11 cellular contexts compared by ENCODE assay signal in the genomic region with DNA sequence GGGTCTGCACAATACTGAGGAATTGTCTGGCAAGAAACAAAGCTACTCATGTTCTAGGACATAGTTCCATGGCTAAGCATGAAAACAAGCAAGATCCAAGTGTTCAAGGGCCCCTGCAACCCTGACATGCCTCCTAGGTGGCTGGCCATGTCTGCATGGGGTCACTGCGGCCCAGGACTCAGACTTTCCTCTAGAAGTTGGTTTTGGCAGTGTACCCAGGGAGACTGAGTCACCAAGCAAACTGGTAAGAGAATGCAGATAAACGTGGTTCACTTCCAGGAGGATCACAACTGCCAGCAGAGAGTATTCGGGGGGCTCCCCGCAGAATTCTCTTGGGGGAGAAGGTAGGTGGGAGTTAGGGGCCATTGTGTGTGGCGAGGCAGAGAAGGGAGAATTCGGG. TPM values are rescaled to one million over a fixed set of nuclear protein-coding genes. Genes with fewer than 3 reads are reported as not detected.
DNase-seq lines count a peak whose midpoint lies in the region; TF ChIP-seq lines count a peak whose summit lies in the region.
"Had no signal": no experiment of that assay in that cellular context is flagged by ENCODE, and none has a peak within 500 bp of the region (broad histone marks: within the 10 kb centered on the region; RNA-seq: fewer than 3 reads in every experiment).

No MANE protein-coding gene starts in this region.

- TF ChIP-seq CTCF in fibroblast of mammary gland (conservative IDR thresholded peaks at IDR 0.05; ENCODE audit: control insufficient read depth, insufficient read depth, low read depth, low read length): no peak
- no peak for TF ChIP-seq CTCF in prostate gland (IDR thresholded peaks at IDR 0.05)

- H3K4me3 ChIP-seq in GM23248 (no peak overlapping the region), fibroblast of mammary gland (ENCODE audit: control insufficient read depth, low read depth, low read length) (no peak overlapping the region), stomach smooth muscle (ENCODE audit: low read length in 2 of 2) (no peak overlapping the region), prostate gland (no peak overlapping the region)
- H3K4me3 ChIP-seq: SJCRH30 had no signal

- H3K36me3 ChIP-seq in GM23248 (ENCODE audit: low read depth) (no peaks in the 10 kb centered on the region), stomach smooth muscle (ENCODE audit: control insufficient read depth in 2 of 2, insufficient read depth in 2 of 2, low read length in 2 of 2) (no peaks in the 10 kb centered on the region), prostate gland (no peaks in the 10 kb centered on the region)
- H3K36me3 ChIP-seq: SJCRH30 had no signal

- no peaks in the 10 kb centered on the region for H3K27me3 ChIP-seq in GM23248 (replicated peaks; ENCODE audit: insufficient read depth)
- no peaks in the 10 kb centered on the region for H3K27me3 ChIP-seq in stomach smooth muscle (ENCODE audit: control insufficient read depth in 1 of 2, insufficient read depth in 2 of 2, low read length in 2 of 2)
- H3K27me3 ChIP-seq in prostate gland (replicated peaks; ENCODE audit: insufficient read depth): no peaks in the 10 kb centered on the region
- H3K27me3 ChIP-seq: SJCRH30 had no signal

- intact Hi-C loops in prostate gland (cut with DNase I): no loop called here

- WGBS in GM23248 (ENCODE audit: low coverage in 1 of 2, low lambda C conversion rate in 2 of 2, missing lambda C conversion rate in 2 of 2), 2 experiments: 23 to 37% methylated on average over 6 of the region's 6 CpGs
- 78% methylated on average over 6 of the region's 6 CpGs for WGBS in prostate gland

- peaks cover 50% of the 10 kb centered on the region for H3K4me1 Mint-ChIP-seq in activated naive CD8-positive, alpha-beta T cell treated with anti-CD3 and anti-CD28 coated beads for 36 hours

- no peaks in the 10 kb centered on the region for H3K9me3 Mint-ChIP-seq in activated naive CD8-positive, alpha-beta T cell treated with anti-CD3 and anti-CD28 coated beads for 36 hours

- no peaks in the 10 kb centered on the region for H3K79me2 ChIP-seq in GM23248 (ENCODE audit: insufficient read depth)

- in situ Hi-C loops in GM23248 (cut with MboI): no loop called here

- no peak overlapping the region for H3K27ac ChIP-seq in GM23248
- peak overlapping the region; percentile 31 for H3K27ac ChIP-seq in stomach smooth muscle (ENCODE audit: low read length)
- no peak overlapping the region for H3K27ac ChIP-seq in prostate gland

- H3K9me2 ChIP-seq in GM23248 (ENCODE audit: insufficient read depth): no peaks in the 10 kb centered on the region

- H3K27me3 Mint-ChIP-seq in activated naive CD8-positive, alpha-beta T cell treated with anti-CD3 and anti-CD28 coated beads for 36 hours: no peaks in the 10 kb centered on the region

- H3K4me3 Mint-ChIP-seq in activated naive CD8-positive, alpha-beta T cell treated with anti-CD3 and anti-CD28 coated beads for 36 hours: no peak overlapping the region

- no peak overlapping the region for H3K9ac ChIP-seq in GM23248
- H3K9ac ChIP-seq in stomach smooth muscle (ENCODE audit: low read length in 2 of 2): no peak overlapping the region

- H3K36me3 Mint-ChIP-seq in activated naive CD8-positive, alpha-beta T cell treated with anti-CD3 and anti-CD28 coated beads for 36 hours: peaks cover 19% of the 10 kb centered on the region

- peak overlapping the region; percentile 73 for H3K27ac Mint-ChIP-seq in activated naive CD8-positive, alpha-beta T cell treated with anti-CD3 and anti-CD28 coated beads for 36 hours

- H3K9me3 ChIP-seq in GM23248 (ENCODE audit: low read depth) (no peaks in the 10 kb centered on the region), stomach smooth muscle (ENCODE audit: control insufficient read depth in 2 of 2, low read length in 2 of 2) (no peaks in the 10 kb centered on the region), prostate gland (no peaks in the 10 kb centered on the region)
- H3K9me3 ChIP-seq: SJCRH30 had no signal

- H4K20me1 ChIP-seq in GM23248 (ENCODE audit: insufficient read depth): no peaks in the 10 kb centered on the region

- TF ChIP-seq POLR2A in prostate gland (IDR thresholded peaks at IDR 0.05): no peak

- DNase-seq in GM23248: peak; percentile 80
- no peak for DNase-seq in activated naive CD8-positive, alpha-beta T cell treated with anti-CD3 and anti-CD28 coated beads for 36 hours
- peak; percentile 81 for DNase-seq in fibroblast of mammary gland (ENCODE audit: low read depth)
- DNase-seq in prostate gland (ENCODE audit: low spot score): no peak
- DNase-seq in SKM-1 treated with dmso at 0.1 percent for 144 hours (lab: John Stamatoyannopoulos, UW; ENCODE audit: unreplicated experiment): no peak
- no peak for DNase-seq in NOMO-1 treated with DMSO at 0.1 percent for 48 hours (lab: John Stamatoyannopoulos, UW; ENCODE audit: unreplicated experiment)
- DNase-seq: activated CD4-positive, alpha-beta T cell treated with anti-CD3 and anti-CD28 coated beads for 1 hour; activated naive CD4-positive, alpha-beta T cell treated with anti-CD3 and anti-CD28 coated beads, Interleukin-2, amount 50 U/mL, for 16 hours; kidney glomerular epithelial cell; SJCRH30 had no signal

- no peaks in the 10 kb centered on the region for H3F3A ChIP-seq in GM23248 (ENCODE audit: insufficient read depth)

- H3K4me2 ChIP-seq in GM23248 (ENCODE audit: unreplicated experiment): peak overlapping the region; percentile 62

- H2AFZ ChIP-seq in GM23248: no peak overlapping the region

- H3K4me1 ChIP-seq in GM23248 (ENCODE audit: insufficient read depth): peaks cover 14% of the 10 kb centered on the region
- peaks cover 36% of the 10 kb centered on the region for H3K4me1 ChIP-seq in stomach smooth muscle (ENCODE audit: control insufficient read depth, insufficient read depth, low read length)
- no peaks in the 10 kb centered on the region for H3K4me1 ChIP-seq in prostate gland (replicated peaks)

RNA-seq across cellular contexts. Expression of gene PFKFB3, which starts 7.4 kb away (rescaled TPM):
- 14.5 and 23.6 TPM in 2 replicates for total RNA-seq in GM23248 (2014; rRNA removed; shearing (Covaris generic))
- polyA plus RNA-seq in GM23248 (2016; fragmentation: Nextera tagmentation; extraction: Ambion mirVana): 23.5 and 23.7 TPM in 2 replicates
- total RNA-seq in activated naive CD8-positive, alpha-beta T cell treated with anti-CD3 and anti-CD28 coated beads for 36 hours: 10 to 100 TPM; 72.6 to 73.0 TPM
- 10 to 100 TPM; 24.3 to 52.7 TPM for total RNA-seq in prostate gland

Comparison
In these comparisons a context has a peak if more than half of its experiments do, and no peak if none do; other contexts are left out.
1. DNase-seq: peak in GM23248 (single experiment) and fibroblast of mammary gland (single experiment); none in activated naive CD8-positive, alpha-beta T cell treated with anti-CD3 and anti-CD28 coated beads for 36 hours (single experiment), prostate gland (single experiment), SKM-1 treated with dmso at 0.1 percent for 144 hours (single experiment) and NOMO-1 treated with DMSO at 0.1 percent for 48 hours (single experiment).